Comparison of ENCODE assay signal across 8 cellular contexts in genomic region chr12:89709157-89709993, GRCh38.
DNase-seq lines count a peak whose midpoint lies in the region; ATAC-seq and TF ChIP-seq lines count a peak whose summit lies in the region.

No MANE protein-coding gene starts in this region.

- peak; percentile 88 for DNase-seq in DMS 273 treated with DMSO at 0.1 percent for 48 hours (lab: John Stamatoyannopoulos, UW)
- peak; percentile 93 for DNase-seq in HuH-7.5 (ENCODE audit: low spot score)
- peak; percentile 98 for DNase-seq in activated T-cell treated with anti-CD3 and anti-CD28 coated beads for 24 hours (ENCODE audit: low read depth)
- DNase-seq in epidermal melanocyte (ENCODE audit: insufficient read length, low spot score), result peak; percentile 94
- DNase-seq in middle frontal gyrus (ENCODE audit: extremely low spot score, low spot score), result peak; percentile 94
- peak; percentile 99 to 100 for DNase-seq in stimulated activated CD8-positive, alpha-beta memory T cell treated with anti-CD3 and anti-CD28 coated beads, Interleukin-2, amount 100 ng/mL, for 1 hour (ENCODE audit: low read depth in 2 of 2)

- no peaks in the 10 kb centered on the region for H3K36me3 ChIP-seq in OCI-LY3 (replicated peaks; ENCODE audit: low read depth, low read length)

- no peaks in the 10 kb centered on the region for H3K9me3 ChIP-seq in OCI-LY3 (ENCODE audit: insufficient read depth, low read length)

- H3K27ac ChIP-seq in OCI-LY3 (ENCODE audit: low read length), result peak overlapping the region; percentile 91

- 0 out of 2 replicates have a peak, but pooled peaks cover 6% of the 10 kb centered on the region for H3K27me3 ChIP-seq in OCI-LY3 (ENCODE audit: low read depth, low read length)

- H3K4me2 ChIP-seq in OCI-LY3 (ENCODE audit: low read length), result peak overlapping the region; percentile 84

- H4K20me1 ChIP-seq in OCI-LY3 (ENCODE audit: insufficient read depth, low read length), result peaks cover 26% of the 10 kb centered on the region

- peak overlapping the region; percentile 55; the same call in 1 of the 2 replicates for H2AFZ ChIP-seq in OCI-LY3 (ENCODE audit: low read depth, low read length)

- TF ChIP-seq CTCF in OCI-LY3 (IDR thresholded peaks at IDR 0.05; ENCODE audit: low read depth, low read length), result no peak

- peak overlapping the region; percentile 94 for H3K9ac ChIP-seq in OCI-LY3 (ENCODE audit: low read length)

- peaks cover 42% of the 10 kb centered on the region for H3K79me2 ChIP-seq in OCI-LY3 (ENCODE audit: low read length)

- H3K4me3 ChIP-seq in OCI-LY3 (ENCODE audit: low read length), result peak overlapping the region; percentile 96

- H3K4me1 ChIP-seq in OCI-LY3 (ENCODE audit: low read length), result peaks cover 21% of the 10 kb centered on the region

- ATAC-seq in GM21528 (IDR thresholded peaks at IDR 0.05; ENCODE audit: low FRiP score, unreplicated experiment), result peak; percentile 68

Comparison
In these comparisons a context has a peak if more than half of its experiments do, and no peak if none do; other contexts are left out.
1. Peak in every context shown above with its lines: DNase-seq, ATAC-seq, H3K4me3 ChIP-seq and H3K27ac ChIP-seq.